In genomic region chr19:47056416-47056815, GRCh38 we compare ENCODE assay signal across 1 cellular context.
TF ChIP-seq lines count a peak whose summit lies in the region.

No MANE protein-coding gene starts in this region.

TF ChIP-seq in GM23338, 12 proteins besides CTCF, POLR2A, EP300 and RAD21 (continued from another document):
- TF ChIP-seq, protein P1, sequence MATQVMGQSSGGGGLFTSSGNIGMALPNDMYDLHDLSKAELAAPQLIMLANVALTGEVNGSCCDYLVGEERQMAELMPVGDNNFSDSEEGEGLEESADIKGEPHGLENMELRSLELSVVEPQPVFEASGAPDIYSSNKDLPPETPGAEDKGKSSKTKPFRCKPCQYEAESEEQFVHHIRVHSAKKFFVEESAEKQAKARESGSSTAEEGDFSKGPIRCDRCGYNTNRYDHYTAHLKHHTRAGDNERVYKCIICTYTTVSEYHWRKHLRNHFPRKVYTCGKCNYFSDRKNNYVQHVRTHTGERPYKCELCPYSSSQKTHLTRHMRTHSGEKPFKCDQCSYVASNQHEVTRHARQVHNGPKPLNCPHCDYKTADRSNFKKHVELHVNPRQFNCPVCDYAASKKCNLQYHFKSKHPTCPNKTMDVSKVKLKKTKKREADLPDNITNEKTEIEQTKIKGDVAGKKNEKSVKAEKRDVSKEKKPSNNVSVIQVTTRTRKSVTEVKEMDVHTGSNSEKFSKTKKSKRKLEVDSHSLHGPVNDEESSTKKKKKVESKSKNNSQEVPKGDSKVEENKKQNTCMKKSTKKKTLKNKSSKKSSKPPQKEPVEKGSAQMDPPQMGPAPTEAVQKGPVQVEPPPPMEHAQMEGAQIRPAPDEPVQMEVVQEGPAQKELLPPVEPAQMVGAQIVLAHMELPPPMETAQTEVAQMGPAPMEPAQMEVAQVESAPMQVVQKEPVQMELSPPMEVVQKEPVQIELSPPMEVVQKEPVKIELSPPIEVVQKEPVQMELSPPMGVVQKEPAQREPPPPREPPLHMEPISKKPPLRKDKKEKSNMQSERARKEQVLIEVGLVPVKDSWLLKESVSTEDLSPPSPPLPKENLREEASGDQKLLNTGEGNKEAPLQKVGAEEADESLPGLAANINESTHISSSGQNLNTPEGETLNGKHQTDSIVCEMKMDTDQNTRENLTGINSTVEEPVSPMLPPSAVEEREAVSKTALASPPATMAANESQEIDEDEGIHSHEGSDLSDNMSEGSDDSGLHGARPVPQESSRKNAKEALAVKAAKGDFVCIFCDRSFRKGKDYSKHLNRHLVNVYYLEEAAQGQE (IDR thresholded peaks at IDR 0.05; ENCODE audit: unreplicated experiment), result no peak
- TF ChIP-seq POLR2AphosphoS5 (IDR thresholded peaks at IDR 0.05; ENCODE audit: low read depth) (no peak), ZNF114 (CRISPR knock-in tag; IDR thresholded peaks at IDR 0.05) (no peak), ZNF462 (CRISPR knock-in tag; IDR thresholded peaks at IDR 0.05) (no peak), NANOG (IDR thresholded peaks at IDR 0.05; ENCODE audit: borderline replicate concordance) (no peak), STAT1 (IDR thresholded peaks at IDR 0.05; ENCODE audit: unreplicated experiment) (no peak), EZH2 (IDR thresholded peaks at IDR 0.05; ENCODE audit: low read depth, unreplicated experiment) (no peak)
- TF ChIP-seq, protein P2, sequence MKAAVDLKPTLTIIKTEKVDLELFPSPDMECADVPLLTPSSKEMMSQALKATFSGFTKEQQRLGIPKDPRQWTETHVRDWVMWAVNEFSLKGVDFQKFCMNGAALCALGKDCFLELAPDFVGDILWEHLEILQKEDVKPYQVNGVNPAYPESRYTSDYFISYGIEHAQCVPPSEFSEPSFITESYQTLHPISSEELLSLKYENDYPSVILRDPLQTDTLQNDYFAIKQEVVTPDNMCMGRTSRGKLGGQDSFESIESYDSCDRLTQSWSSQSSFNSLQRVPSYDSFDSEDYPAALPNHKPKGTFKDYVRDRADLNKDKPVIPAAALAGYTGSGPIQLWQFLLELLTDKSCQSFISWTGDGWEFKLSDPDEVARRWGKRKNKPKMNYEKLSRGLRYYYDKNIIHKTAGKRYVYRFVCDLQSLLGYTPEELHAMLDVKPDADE (IDR thresholded peaks at IDR 0.05), result no peak
